ENCODE assay signal across 8 cellular contexts in the genomic region with DNA sequence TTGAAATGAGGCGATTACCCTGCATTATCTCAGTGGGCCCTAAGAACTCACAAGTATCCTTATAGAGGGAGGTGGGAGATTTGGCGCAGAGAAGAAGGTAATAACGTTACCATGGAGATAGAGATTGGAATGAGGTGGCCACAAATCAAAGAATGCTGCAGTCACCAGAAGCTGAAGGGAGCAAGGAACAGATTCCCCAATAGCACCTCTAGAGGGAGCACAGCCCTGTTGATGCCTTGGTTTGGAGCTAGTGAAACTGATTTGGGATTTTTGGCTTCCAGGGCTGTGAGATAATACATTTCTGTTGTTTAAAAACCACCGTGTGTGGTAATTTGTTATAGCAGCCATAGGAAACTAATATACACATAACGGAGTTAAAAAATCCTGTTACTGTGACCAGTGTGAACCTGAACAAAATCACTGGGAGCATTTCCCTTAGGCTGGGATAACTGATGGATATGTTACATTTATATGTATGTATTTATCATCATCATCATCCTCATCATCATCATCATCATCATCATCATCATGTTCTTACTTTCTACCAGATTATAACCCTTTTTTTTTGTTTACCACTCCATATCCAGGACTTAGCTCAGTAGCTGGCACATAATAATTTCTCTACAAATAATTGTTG.
DNase-seq lines count a peak whose midpoint lies in the region; ATAC-seq and TF ChIP-seq lines count a peak whose summit lies in the region.

No MANE protein-coding gene starts in this region.

- no peaks in the 10 kb centered on the region for H3K79me2 ChIP-seq in trophoblast cell (ENCODE audit: control insufficient read depth, insufficient read depth, low read length, poor library complexity)

- peaks cover 1% of the 10 kb centered on the region; the same call in 1 of the 2 replicates for H3K36me3 ChIP-seq in BJ (ENCODE audit: control insufficient read depth, insufficient read depth, low read length)
- H3K36me3 ChIP-seq in Panc1 (ENCODE audit: control insufficient read depth, insufficient read depth, low read length): no peaks in the 10 kb centered on the region
- no peaks in the 10 kb centered on the region for H3K36me3 ChIP-seq in trophoblast cell (ENCODE audit: control insufficient read depth in 1 of 2, insufficient read depth in 2 of 2, low read length in 2 of 2)

- H2AFZ ChIP-seq in trophoblast cell (ENCODE audit: insufficient read depth, low read length, poor library complexity): no peak overlapping the region

- H3K79me1 ChIP-seq in trophoblast cell (ENCODE audit: low read length): no peaks in the 10 kb centered on the region

- ATAC-seq in GM21360 (IDR thresholded peaks at IDR 0.05; ENCODE audit: unreplicated experiment): peak; percentile 66
- no peak for ATAC-seq in Panc1
- ATAC-seq in HG02588 (IDR thresholded peaks at IDR 0.05; ENCODE audit: unreplicated experiment): no peak

- H2BK12ac ChIP-seq in trophoblast cell (ENCODE audit: low read length): no peak overlapping the region

- no peak overlapping the region for H3K27ac ChIP-seq in Panc1 (ENCODE audit: low read length)
- no peak overlapping the region for H3K27ac ChIP-seq in trophoblast cell (ENCODE audit: low read depth, low read length)

- no peak overlapping the region for H2AK5ac ChIP-seq in trophoblast cell (ENCODE audit: low read length)

- H3K27me3 ChIP-seq in BJ (ENCODE audit: control insufficient read depth, insufficient read depth, low read length): no peaks in the 10 kb centered on the region
- no peaks in the 10 kb centered on the region for H3K27me3 ChIP-seq in Panc1 (ENCODE audit: control insufficient read depth, insufficient read depth, low read length)
- H3K27me3 ChIP-seq in trophoblast cell (ENCODE audit: insufficient read depth, low read length): no peaks in the 10 kb centered on the region

- H3K14ac ChIP-seq in trophoblast cell (ENCODE audit: low read length): no peak overlapping the region

- H2BK120ac ChIP-seq in trophoblast cell (ENCODE audit: insufficient read depth, low read length, poor library complexity): no peak overlapping the region

- no TSS peak for BruUV-seq in Panc1 (replicated peaks; lab: Mats Ljungman, UMichigan)

- POLR2A ChIA-PET in BJ (lab: Charles Lee): interaction anchor here (0.6 kb wide), 1 partner anchor 131 kb away, joined by 4 read pairs; no protein-coding TSS in a partner anchor
- POLR2A ChIA-PET in Panc1 (lab: Charles Lee): no interaction called here

- H3K4me1 ChIP-seq in Panc1 (ENCODE audit: control insufficient read depth, insufficient read depth, low read length) (no peaks in the 10 kb centered on the region), trophoblast cell (ENCODE audit: control insufficient read depth in 1 of 2, insufficient read depth in 2 of 2, low read length in 2 of 2) (no peaks in the 10 kb centered on the region)

- H4K91ac ChIP-seq in trophoblast cell (ENCODE audit: low read depth, low read length): no peak overlapping the region

- WGBS in trophoblast cell (ENCODE audit: extremely low coverage, insufficient coverage, insufficient read length): no CpG with 5 or more reads among the region's 5 CpGs

- no peak for DNase-seq in BJ (ENCODE audit: low read depth)
- peak; percentile 28 for DNase-seq in HS-5 (ENCODE audit: low read depth)
- DNase-seq in Panc1 (ENCODE audit: low read depth, low spot score): peak; percentile 20
- peak; percentile 59 for DNase-seq in fibroblast of the conjunctiva (ENCODE audit: low read depth)
- DNase-seq in trophoblast cell: peak; percentile 52 to 82
- DNase-seq in activated CD4-positive, CD25-positive, alpha-beta regulatory T cell (lab: John Stamatoyannopoulos, UW): no peak

- intact Hi-C loops in Panc1 (cut with micrococcal nuclease; ENCODE audit: unreplicated experiment): no loop called here

- no peak overlapping the region for H3K4me3 ChIP-seq in BJ (ENCODE audit: low read depth, low read length)
- H3K4me3 ChIP-seq in Panc1 (ENCODE audit: low read depth in 2 of 2, low read length in 2 of 2): no peak overlapping the region
- H3K4me3 ChIP-seq in trophoblast cell (ENCODE audit: low read depth, low read length): no peak overlapping the region

- H3K9ac ChIP-seq in trophoblast cell (ENCODE audit: low read length): no peak overlapping the region

- CTCF ChIA-PET in BJ (lab: Yijun Ruan, JAX): interaction anchor here (0.5 to 2.5 kb wide), 24 partner anchors 9 to 420 kb away, joined by 3 to 20 read pairs (median 4); a partner anchor contains a TSS
- CTCF ChIA-PET in Panc1 (lab: Charles Lee): interaction anchor here (1.1 to 1.3 kb wide), 2 partner anchors 14 to 420 kb away, joined by 4 to 5 read pairs; no protein-coding TSS in a partner anchor

- TF ChIP-seq CTCF in BJ (IDR thresholded peaks at IDR 0.05; ENCODE audit: insufficient read depth, low read depth, low read length) (peak; percentile 87), Panc1 (IDR thresholded peaks at IDR 0.05) (peak; percentile 71)

- H3K9me3 ChIP-seq in Panc1 (ENCODE audit: control insufficient read depth, insufficient read depth, low read depth, low read length): no peaks in the 10 kb centered on the region
- no peaks in the 10 kb centered on the region for H3K9me3 ChIP-seq in trophoblast cell (ENCODE audit: insufficient read depth, low read depth, low read length)

- H2BK5ac ChIP-seq in trophoblast cell (ENCODE audit: low read depth, low read length, poor library complexity): no peak overlapping the region

- in situ Hi-C loops in Panc1 (cut with HindIII; ENCODE audit: low pct_unique_long_range_greater_than_20kb, low sequenced_read_pairs): no loop called here

- no peak overlapping the region for H3K23ac ChIP-seq in trophoblast cell (ENCODE audit: low read length)

- no peak overlapping the region for H3K18ac ChIP-seq in trophoblast cell (ENCODE audit: low read length)

- H4K12ac ChIP-seq in trophoblast cell (ENCODE audit: low read depth, low read length): no peak overlapping the region

- no peak overlapping the region for H3K4me2 ChIP-seq in trophoblast cell (ENCODE audit: low read length)

- H3K4ac ChIP-seq in trophoblast cell (ENCODE audit: low read depth, low read length): no peak overlapping the region

- H4K8ac ChIP-seq in trophoblast cell (ENCODE audit: low read depth, low read length): no peak overlapping the region

Comparison
In these comparisons a context has a peak if more than half of its experiments do, and no peak if none do; other contexts are left out.
1. DNase-seq: peak in HS-5 (single experiment), Panc1 (single experiment), fibroblast of the conjunctiva (single experiment) and trophoblast cell (2 of 2); none in BJ (single experiment) and activated CD4-positive, CD25-positive, alpha-beta regulatory T cell (0 of 4).